2 cellular contexts compared by ENCODE assay signal in the genomic region with DNA sequence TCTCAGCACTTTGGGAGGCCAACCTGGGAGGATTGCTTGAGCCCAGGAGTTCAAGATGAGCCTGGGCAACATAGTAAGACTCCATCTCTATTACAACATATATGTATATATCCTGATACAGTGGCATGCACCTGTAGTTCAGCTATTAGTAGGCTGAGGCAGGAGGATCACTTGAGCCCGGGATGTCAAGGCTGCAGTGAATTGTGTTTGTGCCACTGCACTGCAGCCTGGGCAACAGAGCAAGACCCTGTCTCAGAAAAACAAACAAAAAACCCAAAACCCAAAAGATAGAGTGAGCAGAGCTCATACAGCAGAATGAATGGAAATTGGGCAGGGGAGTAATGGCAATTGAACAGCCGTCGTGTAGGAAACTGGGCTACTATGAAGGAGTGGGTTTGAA.
TF ChIP-seq lines count a peak whose summit lies in the region.

No MANE protein-coding gene starts in this region.

TF ChIP-seq in HEK293, 187 proteins besides CTCF, POLR2A, EP300 and RAD21:
- TF ChIP-seq SP3 (tag by site-specific recombination; IDR thresholded peaks at IDR 0.05) (no peak), ZNF121 (tag by site-specific recombination; IDR thresholded peaks at IDR 0.05) (peak; percentile 99)

TF ChIP-seq in K562, 482 proteins besides CTCF, POLR2A, EP300 and RAD21:
- TF ChIP-seq DACH1 (IDR thresholded peaks at IDR 0.05; ENCODE audit: partially characterized antibody) = no peak
- peak; percentile 44 for TF ChIP-seq ZNF121 (CRISPR knock-in tag; conservative IDR thresholded peaks at IDR 0.05)
